In the genomic region with DNA sequence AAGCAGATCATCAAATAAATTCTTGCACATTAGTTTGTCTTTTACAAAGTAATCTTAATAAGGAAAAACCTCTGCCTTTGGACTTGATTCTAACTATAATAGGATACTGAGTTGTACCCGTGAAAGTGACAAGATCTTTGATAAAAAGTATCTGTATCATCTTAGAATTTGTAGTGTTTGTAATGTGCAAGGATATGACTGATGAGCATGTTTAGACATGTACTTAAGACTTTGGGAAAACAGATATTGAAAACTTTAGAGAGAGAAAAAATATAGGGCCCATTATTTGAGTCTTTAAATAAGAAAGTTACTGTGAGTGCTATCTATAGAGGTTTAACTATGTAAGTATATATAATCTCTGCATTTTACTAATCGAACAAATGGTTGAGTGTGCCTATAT, we compare ENCODE assay signal across 27 cellular contexts.
"Had no signal": no experiment of that assay in that cellular context is flagged by ENCODE, and none has a peak within 500 bp of the region (broad histone marks: within the 10 kb centered on the region; RNA-seq: fewer than 3 reads in every experiment).

No MANE protein-coding gene starts in this region.

- H3K4me3 ChIP-seq: esophagus muscularis mucosa, heart right ventricle, left lung, lower lobe of right lung, testis, transverse colon had no signal

- H3K27ac ChIP-seq: brain microvascular endothelial cell, esophagus muscularis mucosa, heart right ventricle, left lung, lower lobe of right lung, testis, transverse colon had no signal

- ATAC-seq: activated CD4-positive, CD25-positive, alpha-beta regulatory T cell treated with anti-CD3 and anti-CD28 coated beads, Interleukin-2, amount 50 U/mL, for 24 hours; heart right ventricle; left lung; lower lobe of right lung; natural killer cell treated with Interleukin-12 subunit alpha and Interleukin-12 subunit beta and Interleukin-15 and Interleukin-18, amount 100 ng/mL, for 72 hours; right cardiac atrium; stimulated activated naive CD8-positive, alpha-beta T cell treated with anti-CD3 and anti-CD28 coated beads, Interleukin-15, Interleukin-2, amounts not matched to agents 100 U/mL and 50 U/mL, for 24 hours had no signal

- H3K9me3 ChIP-seq: esophagus muscularis mucosa, heart right ventricle, left lung, lower lobe of right lung, testis, transverse colon had no signal

- H3K4me1 ChIP-seq: esophagus muscularis mucosa, heart right ventricle, left lung, lower lobe of right lung had no signal

- FAIRE-seq: astrocyte, endothelial cell of umbilical vein had no signal

- H3K9me3 Mint-ChIP-seq: activated CD4-positive, alpha-beta memory T cell treated with anti-CD3 and anti-CD28 coated beads for 36 hours; activated CD4-positive, alpha-beta T cell treated with anti-CD3 and anti-CD28 coated beads, Interleukin-2, amount 10 ng/mL, durations not matched to agents 24 days and 14 days; activated naive CD4-positive, alpha-beta T cell treated with anti-CD3 and anti-CD28 coated beads for 36 hours; activated naive CD8-positive, alpha-beta T cell treated with anti-CD3 and anti-CD28 coated beads for 36 hours; activated T-helper 1 cell treated with anti-CD3 and anti-CD28 coated beads, Interleukin-12 subunit alpha, Interleukin-12 subunit beta, Interleukin-2, Interleukin-4 antibody, amounts not matched to agents 30 ng/mL and 10 ng/mL and 1 ng/mL, durations not matched to agents 14 hours and 24 hours and 36 hours; natural killer cell treated with Interleukin-12 subunit alpha and Interleukin-12 subunit beta and Interleukin-15 and Interleukin-18, amount 100 ng/mL, for 72 hours had no signal

- H3K36me3 Mint-ChIP-seq: activated CD4-positive, alpha-beta memory T cell treated with anti-CD3 and anti-CD28 coated beads for 36 hours; activated naive CD8-positive, alpha-beta T cell treated with anti-CD3 and anti-CD28 coated beads for 36 hours; natural killer cell treated with Interleukin-12 subunit alpha and Interleukin-12 subunit beta and Interleukin-15 and Interleukin-18, amount 100 ng/mL, for 72 hours had no signal

- H3K27ac Mint-ChIP-seq: activated CD4-positive, alpha-beta memory T cell treated with anti-CD3 and anti-CD28 coated beads for 36 hours; activated CD4-positive, alpha-beta T cell treated with anti-CD3 and anti-CD28 coated beads, Interleukin-2, amount 10 ng/mL, durations not matched to agents 24 days and 14 days; activated naive CD4-positive, alpha-beta T cell treated with anti-CD3 and anti-CD28 coated beads for 36 hours; activated naive CD8-positive, alpha-beta T cell treated with anti-CD3 and anti-CD28 coated beads for 36 hours; activated T-helper 1 cell treated with anti-CD3 and anti-CD28 coated beads, Interleukin-12 subunit alpha, Interleukin-12 subunit beta, Interleukin-2, Interleukin-4 antibody, amounts not matched to agents 30 ng/mL and 10 ng/mL and 1 ng/mL, durations not matched to agents 14 hours and 24 hours and 36 hours; natural killer cell treated with Interleukin-12 subunit alpha and Interleukin-12 subunit beta and Interleukin-15 and Interleukin-18, amount 100 ng/mL, for 72 hours; T-helper 2 cell treated with Interferon-gamma antibody and Interleukin-4, amounts not matched to agents 5 μg/mL and 100 μg/mL, for 36 hours had no signal

- DNase-seq: activated CD4-positive, alpha-beta memory T cell treated with anti-CD3 and anti-CD28 coated beads for 36 hours; activated CD4-positive, alpha-beta T cell treated with anti-CD3 and anti-CD28 coated beads, Interleukin-2, amount 10 ng/mL, durations not matched to agents 24 days and 14 days; activated CD8-positive, alpha-beta memory T cell treated with anti-CD3 and anti-CD28 coated beads, Interleukin-2, amount 50 U/mL, for 4 hours; activated effector memory CD4-positive, alpha-beta T cell treated with anti-CD3 and anti-CD28 coated beads, Interleukin-2, amount 50 U/mL, for 16 hours; activated naive CD4-positive, alpha-beta T cell treated with anti-CD3 and anti-CD28 coated beads for 36 hours; activated naive CD8-positive, alpha-beta T cell treated with anti-CD3 and anti-CD28 coated beads for 36 hours; activated T-cell treated with anti-CD3 and anti-CD28 coated beads, Interleukin-2, amount 50 U/mL, for 1 hour; brain microvascular endothelial cell; central memory CD4-positive, alpha-beta T cell; heart right ventricle; left lung; lower lobe of right lung; mesendoderm; posterior cingulate gyrus; right cardiac atrium; stimulated activated CD4-positive, alpha-beta T cell treated with anti-CD3 and anti-CD28 coated beads, Interleukin-2, amount 100 ng/mL, for 48 hours; stimulated activated naive CD8-positive, alpha-beta T cell treated with anti-CD3 and anti-CD28 coated beads, Interleukin-15, Interleukin-2, amounts not matched to agents 100 U/mL and 50 U/mL, for 24 hours; T-helper 1 cell; transverse colon had no signal

- H3K27me3 ChIP-seq: brain microvascular endothelial cell, esophagus muscularis mucosa, heart right ventricle, left lung, testis, transverse colon had no signal

- H3K36me3 ChIP-seq: brain microvascular endothelial cell, esophagus muscularis mucosa, heart right ventricle, left lung, lower lobe of right lung, transverse colon had no signal

- H3K4me3 Mint-ChIP-seq: activated CD4-positive, alpha-beta memory T cell treated with anti-CD3 and anti-CD28 coated beads for 36 hours; activated CD4-positive, alpha-beta T cell treated with anti-CD3 and anti-CD28 coated beads, Interleukin-2, amount 10 ng/mL, durations not matched to agents 24 days and 14 days; activated naive CD4-positive, alpha-beta T cell treated with anti-CD3 and anti-CD28 coated beads for 36 hours; activated naive CD8-positive, alpha-beta T cell treated with anti-CD3 and anti-CD28 coated beads for 36 hours; activated T-helper 1 cell treated with anti-CD3 and anti-CD28 coated beads, Interleukin-12 subunit alpha, Interleukin-12 subunit beta, Interleukin-2, Interleukin-4 antibody, amounts not matched to agents 30 ng/mL and 10 ng/mL and 1 ng/mL, durations not matched to agents 14 hours and 24 hours and 36 hours; natural killer cell treated with Interleukin-12 subunit alpha and Interleukin-12 subunit beta and Interleukin-15 and Interleukin-18, amount 100 ng/mL, for 72 hours; T-helper 2 cell treated with Interferon-gamma antibody and Interleukin-4, amounts not matched to agents 5 μg/mL and 100 μg/mL, for 36 hours had no signal

- H3K27me3 Mint-ChIP-seq: activated CD4-positive, alpha-beta memory T cell treated with anti-CD3 and anti-CD28 coated beads for 36 hours; activated naive CD8-positive, alpha-beta T cell treated with anti-CD3 and anti-CD28 coated beads for 36 hours had no signal
